30 cellular contexts compared by ENCODE assay signal in the genomic region with DNA sequence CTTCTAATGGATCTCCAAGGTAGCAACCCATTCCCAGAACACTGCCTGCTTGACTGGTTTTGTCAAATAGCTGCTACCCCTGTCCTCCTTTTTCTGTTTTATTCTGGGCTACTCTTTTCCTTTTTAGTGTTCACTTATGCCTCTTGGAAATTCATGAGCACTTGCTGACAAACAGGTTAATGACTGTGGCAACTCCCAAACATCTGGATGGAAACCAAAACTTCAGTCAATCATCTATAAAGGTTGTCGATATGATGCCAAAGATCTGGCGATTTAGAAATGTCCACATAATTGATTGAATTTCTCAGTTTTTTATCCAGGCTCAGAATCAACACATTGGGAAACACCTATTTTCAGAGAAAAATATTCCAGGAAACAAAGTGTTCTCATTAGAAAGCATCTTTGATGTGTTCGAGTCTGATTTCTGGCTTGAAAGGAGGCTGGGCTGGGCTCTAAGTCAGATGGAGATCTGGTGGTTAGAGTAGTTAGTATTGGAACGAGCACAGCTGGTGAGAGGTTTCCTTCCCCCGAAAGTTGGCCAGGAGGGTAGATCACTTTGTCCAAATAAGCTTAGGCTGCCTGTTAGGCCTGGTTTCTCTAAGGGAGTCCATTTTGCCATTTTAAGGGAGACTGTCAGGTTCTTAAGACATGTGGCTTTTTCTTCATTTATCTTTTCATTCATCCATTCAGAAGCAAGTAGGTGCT. TPM values are rescaled to one million over a fixed set of nuclear protein-coding genes. Genes with fewer than 3 reads are reported as not detected.
"Had no signal": no experiment of that assay in that cellular context is flagged by ENCODE, and none has a peak within 500 bp of the region (broad histone marks: within the 10 kb centered on the region; RNA-seq: fewer than 3 reads in every experiment).

No MANE protein-coding gene starts in this region.

- H3K9me3 ChIP-seq: neutrophil, pancreas, prostate gland, stomach, thoracic aorta, thyroid gland, tibial nerve, upper lobe of left lung, vagina had no signal

- FAIRE-seq: pancreas, urothelium cell line had no signal

- H3K27ac ChIP-seq: neutrophil, pancreas, prostate gland, skin epidermis, stomach, thoracic aorta, thyroid gland, tibial nerve, upper lobe of left lung, vagina had no signal

- H3K36me3 ChIP-seq: neutrophil, pancreas, prostate gland, stomach, thoracic aorta, thyroid gland, tibial nerve, upper lobe of left lung, vagina had no signal

- H3K27me3 ChIP-seq: thyroid gland, upper lobe of left lung, vagina had no signal

- H3K4me3 ChIP-seq: pancreas, prostate gland, skin epidermis, stomach, thoracic aorta, thyroid gland, tibial nerve, upper lobe of left lung, vagina had no signal

- ATAC-seq: naive thymus-derived CD8-positive, alpha-beta T cell; natural killer cell treated with Interleukin-12 subunit alpha and Interleukin-12 subunit beta and Interleukin-15 and Interleukin-18, amount 100 ng/mL, for 72 hours; pancreas; right cardiac atrium; sciatic nerve; stimulated activated effector memory CD8-positive, alpha-beta T cell treated with anti-CD3 and anti-CD28 coated beads, Interleukin-12 subunit alpha, Interleukin-12 subunit beta, amount 100 ng/mL, for 72 hours; stimulated activated naive B cell treated with anti-CD40 and anti-IgM and Interleukin-4, amounts not matched to agents 10 μg/mL and 1 μg/mL and 100 μg/mL, for 72 hours had no signal

- DNase-seq: nephron progenitor cell; nucleus accumbens; pancreas; right cardiac atrium; stimulated activated CD4-positive, alpha-beta T cell treated with anti-CD3 and anti-CD28 coated beads, Interleukin-15, amount 100 ng/mL, for 24 hours; stimulated activated CD4-positive, alpha-beta T cell treated with anti-CD3 and anti-CD28 coated beads, Interleukin-2, amount 100 ng/mL, for 24 hours; stimulated activated CD4-positive, alpha-beta T cell treated with anti-CD3 and anti-CD28 coated beads, Interleukin-2, amount 100 ng/mL, for 48 hours; stimulated activated CD4-positive, alpha-beta T cell treated with anti-CD3 and anti-CD28 coated beads, Interleukin-4, amount 100 ng/mL, for 24 hours; stimulated activated naive B cell treated with anti-CD40 and anti-IgM and Interleukin-4, amounts not matched to agents 10 μg/mL and 1 μg/mL and 100 μg/mL, for 72 hours; stimulated activated naive CD4-positive, alpha-beta T cell treated with Interleukin-2 at 50 U/mL for 16 hours; stomach; thyroid gland; trophoblast cell; upper lobe of left lung had no signal

- H3K4me1 ChIP-seq: pancreas, prostate gland, stomach, thyroid gland, tibial nerve, upper lobe of left lung, vagina had no signal

RNA-seq across cellular contexts. Expression of a gene that starts 17.8 kb away (rescaled TPM):
- total RNA-seq: naive thymus-derived CD8-positive, alpha-beta T cell; natural killer cell treated with Interleukin-12 subunit alpha and Interleukin-12 subunit beta and Interleukin-15 and Interleukin-18, amount 100 ng/mL, for 72 hours; omental fat pad; posterior vena cava; pulmonary artery endothelial cell; right cardiac atrium; sciatic nerve; stomach; subcutaneous adipose tissue; temporal lobe; thoracic aorta; thyroid gland; tibial nerve; vagina had no signal
- polyA plus RNA-seq: naive thymus-derived CD8-positive, alpha-beta T cell; right cardiac atrium; stomach had no signal
